ENCODE assay signal across 34 cellular contexts in genomic region chr4:103445377-103445776, GRCh38.
"Had no signal": no experiment of that assay in that cellular context is flagged by ENCODE, and none has a peak within 500 bp of the region (broad histone marks: within the 10 kb centered on the region; RNA-seq: fewer than 3 reads in every experiment).

No MANE protein-coding gene starts in this region.

- H3K27me3 ChIP-seq: adrenal gland, ascending aorta, body of pancreas, brain microvascular endothelial cell, breast epithelium, cardiac muscle cell had no signal

- H3K36me3 ChIP-seq: adrenal gland, ascending aorta, brain microvascular endothelial cell, breast epithelium, cardiac muscle cell had no signal

- H3K4me1 ChIP-seq: adrenal gland, ascending aorta, body of pancreas, breast epithelium had no signal

- H3K4me3 ChIP-seq: adrenal gland, ascending aorta, body of pancreas, breast epithelium, cardiac muscle cell had no signal

- FAIRE-seq: astrocyte, bronchial epithelial cell had no signal

- DNase-seq: activated effector memory CD4-positive, alpha-beta T cell treated with anti-CD3 and anti-CD28 coated beads, Interleukin-2, amount 50 U/mL, for 16 hours; activated effector memory CD4-positive, alpha-beta T cell treated with Interleukin-2 at 50 U/mL for 16 hours; activated gamma-delta T cell; activated gamma-delta T cell treated with Interleukin-2 at 50 U/mL for 16 hours; activated naive CD4-positive, alpha-beta T cell; activated naive CD4-positive, alpha-beta T cell treated with anti-CD3 and anti-CD28 coated beads for 36 hours; activated naive CD4-positive, alpha-beta T cell treated with anti-CD3 and anti-CD28 coated beads, Interleukin-2, amount 10 ng/mL, durations not matched to agents 7 days and 5 days; activated naive CD4-positive, alpha-beta T cell treated with anti-CD3 and anti-CD28 coated beads, Interleukin-2, amount 50 U/mL, for 16 hours; activated naive CD4-positive, alpha-beta T cell treated with Interleukin-2 at 50 U/mL for 16 hours; activated naive CD8-positive, alpha-beta T cell treated with anti-CD3 and anti-CD28 coated beads for 36 hours; activated naive CD8-positive, alpha-beta T cell treated with anti-CD3 and anti-CD28 coated beads, Interleukin-2, amount 10 ng/mL, durations not matched to agents 7 days and 5 days; activated naive CD8-positive, alpha-beta T cell treated with anti-CD3 and anti-CD28 coated beads, Interleukin-2, amount 50 U/mL, for 24 hours; activated T-cell treated with anti-CD3 and anti-CD28 coated beads, Interleukin-2, amount 50 U/mL, for 1 hour; activated T-cell treated with anti-CD3 and anti-CD28 coated beads, Interleukin-2, amount 50 U/mL, for 24 hours; activated T-cell treated with anti-CD3 and anti-CD28 coated beads, Interleukin-2, amount 50 U/mL, for 4 hours; activated T-cell treated with anti-CD3 and anti-CD28 coated beads, Interleukin-2, amount 50 U/mL, for 48 hours; activated T-cell treated with anti-CD3 and anti-CD28 coated beads, Interleukin-2, amount 50 U/mL, for 72 hours; adrenal gland; amniotic stem cell; amygdala; anterior cingulate cortex; aorta; body of pancreas; brain microvascular endothelial cell; caudate nucleus; central memory CD4-positive, alpha-beta T cell; cerebellar nuclear complex had no signal

- H3K27ac ChIP-seq: adrenal gland, ascending aorta, body of pancreas, brain microvascular endothelial cell, breast epithelium, cardiac muscle cell had no signal

- ATAC-seq: activated naive CD4-positive, alpha-beta T cell treated with anti-CD3 and anti-CD28 coated beads, Interleukin-2, amount 50 U/mL, for 72 hours; activated naive CD8-positive, alpha-beta T cell treated with anti-CD3 and anti-CD28 coated beads, Interleukin-2, amount 50 U/mL, for 24 hours; activated T-cell treated with anti-CD3 and anti-CD28 coated beads, Interleukin-2, amount 50 U/mL, for 4 hours; activated T-cell treated with anti-CD3 and anti-CD28 coated beads, Interleukin-2, amount 50 U/mL, for 72 hours; activated T-helper 17 cell treated with anti-CD3 and anti-CD28 coated beads, Interleukin-2, amount 50 U/mL, for 72 hours; body of pancreas had no signal

- H3K9me3 ChIP-seq: adrenal gland, ascending aorta, body of pancreas, breast epithelium had no signal
